17 cellular contexts compared by ENCODE assay signal in genomic region chr19:6721113-6721474, GRCh38. TPM values are rescaled to one million over a fixed set of nuclear protein-coding genes. Genes with fewer than 3 reads are reported as not detected.
DNase-seq lines count a peak whose midpoint lies in the region; ATAC-seq and TF ChIP-seq lines count a peak whose summit lies in the region.
"Had no signal": no experiment of that assay in that cellular context is flagged by ENCODE, and none has a peak within 500 bp of the region (broad histone marks: within the 10 kb centered on the region; RNA-seq: fewer than 3 reads in every experiment).

No MANE protein-coding gene starts in this region.

- H3K4me3 Mint-ChIP-seq in natural killer cell treated with Interleukin-12 subunit alpha and Interleukin-12 subunit beta and Interleukin-15 and Interleukin-18, amount 100 ng/mL, for 72 hours = no peak overlapping the region
- H3K4me3 Mint-ChIP-seq in natural killer cell (no peak overlapping the region), mesothelial cell of epicardium (no peak overlapping the region), T-helper 17 cell (no peak overlapping the region)
- H3K4me3 Mint-ChIP-seq: T-helper 2 cell treated with Interferon-gamma antibody and Interleukin-4, amounts not matched to agents 5 μg/mL and 100 μg/mL, for 36 hours had no signal

- H3K4me1 Mint-ChIP-seq in natural killer cell treated with Interleukin-12 subunit alpha and Interleukin-12 subunit beta and Interleukin-15 and Interleukin-18, amount 100 ng/mL, for 72 hours (ENCODE audit: low read depth in 2 of 2) = peaks cover 45 to 48% of the 10 kb centered on the region in 2 donors
- H3K4me1 Mint-ChIP-seq in natural killer cell (peaks cover 25 to 31% of the 10 kb centered on the region in 2 donors), mesothelial cell of epicardium (peaks cover 23% of the 10 kb centered on the region), T-helper 17 cell (peaks cover 23% of the 10 kb centered on the region)

- no peak for ATAC-seq in natural killer cell treated with Interleukin-12 subunit alpha and Interleukin-12 subunit beta and Interleukin-15 and Interleukin-18, amount 100 ng/mL, for 72 hours
- ATAC-seq in natural killer cell (no peak), T-helper 17 cell (no peak), GM18873 (IDR thresholded peaks at IDR 0.05; ENCODE audit: low FRiP score, unreplicated experiment) (no peak)
- ATAC-seq: stimulated activated naive CD8-positive, alpha-beta T cell treated with anti-CD3 and anti-CD28 coated beads, Interleukin-15, Interleukin-2, amounts not matched to agents 100 U/mL and 50 U/mL, for 24 hours had no signal

- H3K27me3 Mint-ChIP-seq in natural killer cell treated with Interleukin-12 subunit alpha and Interleukin-12 subunit beta and Interleukin-15 and Interleukin-18, amount 100 ng/mL, for 72 hours = peaks cover 5 to 8% of the 10 kb centered on the region in 2 donors
- H3K27me3 Mint-ChIP-seq in natural killer cell (ENCODE audit: low read depth in 2 of 2) (peaks cover 0 to 9% of the 10 kb centered on the region in 2 donors), mesothelial cell of epicardium (ENCODE audit: low read depth) (peaks cover 5% of the 10 kb centered on the region), T-helper 17 cell (no peaks in the 10 kb centered on the region)

- H3K27ac Mint-ChIP-seq in natural killer cell treated with Interleukin-12 subunit alpha and Interleukin-12 subunit beta and Interleukin-15 and Interleukin-18, amount 100 ng/mL, for 72 hours = peak overlapping the region; percentile 12 to 18
- H3K27ac Mint-ChIP-seq in natural killer cell (no peak overlapping the region), mesothelial cell of epicardium (peak overlapping the region; percentile 69), T-helper 17 cell (no peak overlapping the region)
- H3K27ac Mint-ChIP-seq: T-helper 2 cell treated with Interferon-gamma antibody and Interleukin-4, amounts not matched to agents 5 μg/mL and 100 μg/mL, for 36 hours had no signal

- no peaks in the 10 kb centered on the region for H3K4me1 ChIP-seq in breast epithelium

- no peak for DNase-seq in natural killer cell treated with Interleukin-12 subunit alpha and Interleukin-12 subunit beta and Interleukin-15 and Interleukin-18, amount 100 ng/mL, for 72 hours (ENCODE audit: low spot score)
- DNase-seq in natural killer cell = no peak
- no peak for DNase-seq in breast epithelium (ENCODE audit: low spot score in 2 of 2)
- DNase-seq in mesothelial cell of epicardium (ENCODE audit: low spot score in 2 of 2, unreplicated experiment in 2 of 2) = no peak
- DNase-seq in T-helper 17 cell = no peak
- DNase-seq in NK-92 (lab: John Stamatoyannopoulos, UW; ENCODE audit: unreplicated experiment) = no peak
- no peak for DNase-seq in ureter (ENCODE audit: low spot score)
- DNase-seq: activated gamma-delta T cell; foreskin melanocyte; NCI-H1694; SIG-M5; stimulated activated naive CD8-positive, alpha-beta T cell treated with anti-CD3 and anti-CD28 coated beads, Interleukin-15, Interleukin-2, amounts not matched to agents 100 U/mL and 50 U/mL, for 24 hours had no signal

- H3K4me3 ChIP-seq in breast epithelium = no peak overlapping the region

- no peaks in the 10 kb centered on the region for H3K9me3 ChIP-seq in breast epithelium
- no peaks in the 10 kb centered on the region for H3K9me3 ChIP-seq in T-helper 17 cell (ENCODE audit: control insufficient read depth, low read length, poor library complexity, severe bottlenecking)
- H3K9me3 ChIP-seq: ascending aorta had no signal

- H3K27ac ChIP-seq in breast epithelium = peak overlapping the region; percentile 53 to 72
- H3K27ac ChIP-seq: ascending aorta had no signal

- peaks cover 7% of the 10 kb centered on the region for H3K36me3 Mint-ChIP-seq in natural killer cell treated with Interleukin-12 subunit alpha and Interleukin-12 subunit beta and Interleukin-15 and Interleukin-18, amount 100 ng/mL, for 72 hours
- H3K36me3 Mint-ChIP-seq in natural killer cell = no peaks in the 10 kb centered on the region
- no peaks in the 10 kb centered on the region for H3K36me3 Mint-ChIP-seq in mesothelial cell of epicardium
- peaks cover 3% of the 10 kb centered on the region for H3K36me3 Mint-ChIP-seq in T-helper 17 cell (ENCODE audit: low read depth)

- intact Hi-C loops in natural killer cell (cut with micrococcal nuclease) = no loop called here
- intact Hi-C loops in breast epithelium (cut with DNase I; ENCODE audit: low total_unique reads) = no loop called here

- no peak for TF ChIP-seq POLR2A in breast epithelium (IDR thresholded peaks at IDR 0.05)

- H3K9me3 Mint-ChIP-seq in natural killer cell treated with Interleukin-12 subunit alpha and Interleukin-12 subunit beta and Interleukin-15 and Interleukin-18, amount 100 ng/mL, for 72 hours = peaks cover 5% of the 10 kb centered on the region
- no peaks in the 10 kb centered on the region for H3K9me3 Mint-ChIP-seq in natural killer cell
- H3K9me3 Mint-ChIP-seq in mesothelial cell of epicardium = no peaks in the 10 kb centered on the region
- H3K9me3 Mint-ChIP-seq: T-helper 2 cell treated with Interferon-gamma antibody and Interleukin-4, amounts not matched to agents 5 μg/mL and 100 μg/mL, for 36 hours had no signal

- H3K36me3 ChIP-seq in breast epithelium = no peaks in the 10 kb centered on the region
- H3K36me3 ChIP-seq: ascending aorta had no signal

- TF ChIP-seq CTCF in natural killer cell (IDR thresholded peaks at IDR 0.05) (no peak), breast epithelium (IDR thresholded peaks at IDR 0.05) (no peak), mesothelial cell of epicardium (IDR thresholded peaks at IDR 0.05; ENCODE audit: unreplicated experiment) (no peak)

- no peaks in the 10 kb centered on the region for H3K27me3 ChIP-seq in breast epithelium
- H3K27me3 ChIP-seq: ascending aorta had no signal

RNA-seq across cellular contexts. Expression of gene C3, which starts 0.6 kb away (rescaled TPM):
- 1 to 10 TPM; 3.5 to 9.2 TPM for total RNA-seq in natural killer cell treated with Interleukin-12 subunit alpha and Interleukin-12 subunit beta and Interleukin-15 and Interleukin-18, amount 100 ng/mL, for 72 hours
- total RNA-seq in natural killer cell (1 to 10 TPM in 1 of 3 donors, under 1 TPM in 1, not detected in 1; 0.38 to 5.5 TPM), breast epithelium (1,000 to 10,000 TPM in 2 of 3 donors, 100 to 1,000 TPM in 1; 856 to 1,298 (median 1,115) TPM), mesothelial cell of epicardium (23.1 to 35.3 TPM (median 24.5 TPM) in 3 replicates), T-helper 17 cell (under 1 TPM in 1 of 2 donors, not detected in 1; 0.35 TPM), ureter (718 TPM)

RNA-seq across cellular contexts. Expression of gene GPR108, which starts 16.3 kb away (rescaled TPM):
- 10 to 100 TPM; 67.4 to 70.4 TPM for total RNA-seq in natural killer cell treated with Interleukin-12 subunit alpha and Interleukin-12 subunit beta and Interleukin-15 and Interleukin-18, amount 100 ng/mL, for 72 hours
- total RNA-seq in natural killer cell (10 to 100 TPM; 66.1 to 78.0 (median 76.9) TPM), breast epithelium (10 to 100 TPM; 62.9 to 98.1 (median 78.0) TPM), mesothelial cell of epicardium (51.4 to 53.6 TPM (median 52.1 TPM) in 3 replicates), T-helper 17 cell (10 to 100 TPM; 53.4 to 55.5 TPM), ureter (74.0 TPM)

RNA-seq across cellular contexts. Expression of gene TRIP10, which starts 18.4 kb away (rescaled TPM):
- 10 to 100 TPM; 44.8 to 76.5 TPM for total RNA-seq in natural killer cell treated with Interleukin-12 subunit alpha and Interleukin-12 subunit beta and Interleukin-15 and Interleukin-18, amount 100 ng/mL, for 72 hours
- total RNA-seq in natural killer cell = 1 to 10 TPM; 1.0 to 5.2 (median 3.3) TPM
- 10 to 100 TPM; 56.9 to 98.1 (median 87.5) TPM for total RNA-seq in breast epithelium
- total RNA-seq in mesothelial cell of epicardium = 67.5 to 73.2 TPM (median 69.5 TPM) in 3 replicates
- total RNA-seq in T-helper 17 cell = 1 to 10 TPM in 1 of 2 donors, under 1 TPM in 1; 0.92 to 3.3 TPM
- total RNA-seq in ureter = 86.0 TPM

RNA-seq across cellular contexts. Expression of gene SH2D3A, which starts 46.1 kb away (rescaled TPM):
- total RNA-seq in natural killer cell treated with Interleukin-12 subunit alpha and Interleukin-12 subunit beta and Interleukin-15 and Interleukin-18, amount 100 ng/mL, for 72 hours = 10 to 100 TPM; 15.2 to 17.8 TPM
- total RNA-seq in natural killer cell = 10 to 100 TPM; 14.6 to 20.1 (median 15.3) TPM
- total RNA-seq in breast epithelium = 10 to 100 TPM in 2 of 3 donors, under 1 TPM in 1; 0.96 to 38.2 (median 18.4) TPM
- total RNA-seq in mesothelial cell of epicardium = 13.3 to 13.9 TPM (median 13.4 TPM) in 3 replicates
- total RNA-seq in T-helper 17 cell = 10 to 100 TPM; 43.8 to 50.3 TPM
- 68.7 TPM for total RNA-seq in ureter
- total RNA-seq: ascending aorta had no signal

RNA-seq across cellular contexts. Expression of gene TNFSF14, which starts 51.1 kb away (rescaled TPM):
- 10 to 100 TPM in 1 of 2 donors, 1 to 10 TPM in 1; 4.5 to 11.3 TPM for total RNA-seq in natural killer cell treated with Interleukin-12 subunit alpha and Interleukin-12 subunit beta and Interleukin-15 and Interleukin-18, amount 100 ng/mL, for 72 hours
- 10 to 100 TPM; 10.8 to 20.0 (median 11.8) TPM for total RNA-seq in natural killer cell
- total RNA-seq in breast epithelium = 1 to 10 TPM in 2 of 3 donors, under 1 TPM in 1; 0.96 to 8.3 (median 2.9) TPM
- total RNA-seq in mesothelial cell of epicardium = 0.07 to 0.09 TPM in 2 of 3 replicates, not detected in the other
- total RNA-seq in T-helper 17 cell = 1 to 10 TPM; 5.0 to 5.6 TPM
- total RNA-seq in ureter = 2.8 TPM
- total RNA-seq: HT1080, lung microvascular endothelial cell had no signal

Comparison
In these comparisons a context has a peak if more than half of its experiments do, and no peak if none do; other contexts are left out.
1. H3K27ac Mint-ChIP-seq: peak in natural killer cell treated with Interleukin-12 subunit alpha and Interleukin-12 subunit beta and Interleukin-15 and Interleukin-18, amount 100 ng/mL, for 72 hours (2 of 2) and mesothelial cell of epicardium (single experiment); none in natural killer cell (0 of 2) and T-helper 17 cell (single experiment).
2. RNA of gene TRIP10, which starts 18.4 kb away (total RNA-seq): 56.9 to 98.1 TPM in breast epithelium, 86.0 TPM in ureter (single experiment), 44.8 to 76.5 TPM in natural killer cell treated with Interleukin-12 subunit alpha and Interleukin-12 subunit beta and Interleukin-15 and Interleukin-18, amount 100 ng/mL, for 72 hours and 67.5 to 73.2 TPM in mesothelial cell of epicardium; 0.92 to 3.3 TPM in T-helper 17 cell and 1.0 to 5.2 TPM in natural killer cell; every median in the first group is over 4 times any median in the second.
3. RNA of gene C3, which starts 0.6 kb away (total RNA-seq): 856 to 1,298 TPM in breast epithelium and 718 TPM in ureter (single experiment); 23.1 to 35.3 TPM in mesothelial cell of epicardium, 3.5 to 9.2 TPM in natural killer cell treated with Interleukin-12 subunit alpha and Interleukin-12 subunit beta and Interleukin-15 and Interleukin-18, amount 100 ng/mL, for 72 hours, 0.38 to 5.5 TPM in natural killer cell and 0.35 TPM in T-helper 17 cell; every median in the first group is over 10 times any median in the second.